ENCODE assay signal across 1 cellular context in the genomic region with DNA sequence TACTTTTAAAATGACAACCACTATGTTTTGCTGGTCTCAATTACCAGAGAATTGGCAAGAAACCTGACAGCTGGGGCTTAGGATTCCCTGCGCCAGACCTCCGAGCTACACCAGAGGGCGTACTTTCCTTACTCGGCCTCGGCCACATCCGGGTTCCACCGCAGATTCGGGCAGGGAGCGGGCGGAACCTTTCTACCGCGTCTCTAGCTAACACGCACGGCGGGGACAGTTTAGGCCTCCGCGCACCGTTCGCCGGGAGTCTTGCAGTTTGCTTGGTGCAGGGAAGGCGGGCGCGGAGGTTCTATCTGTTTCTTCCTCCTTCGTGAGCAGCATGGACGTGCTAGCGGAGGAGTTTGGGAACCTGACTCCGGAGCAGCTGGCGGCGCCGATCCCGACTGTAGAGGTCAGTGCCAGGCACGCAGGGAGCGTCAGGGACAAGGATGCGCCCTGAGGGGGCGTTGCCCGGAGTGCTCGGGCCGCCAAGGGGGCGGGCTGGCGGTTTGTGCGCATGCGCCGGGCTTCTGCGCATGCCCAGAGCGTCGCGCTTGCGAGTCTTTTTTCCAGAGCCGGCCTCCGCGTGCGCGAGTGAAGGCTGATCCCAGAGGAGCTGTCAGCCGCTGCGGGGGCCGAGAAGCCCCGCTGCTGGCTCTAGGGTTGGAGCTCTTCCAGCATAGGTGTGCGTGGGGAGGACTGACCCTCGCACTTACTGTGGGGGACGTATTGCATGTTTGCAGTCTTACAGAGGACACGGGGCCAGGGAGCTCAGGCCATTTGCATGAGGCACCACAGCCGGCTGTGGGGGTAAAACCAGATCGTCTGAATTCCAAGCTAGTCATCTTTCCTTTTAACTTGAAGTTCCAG.
TF ChIP-seq lines count a peak whose summit lies in the region.

A gene (plus strand): TSS at position 200 of the 861 bp plus-strand sequence. CDS start 132 bp downstream, at position 332.

TF ChIP-seq in A549, 52 proteins besides CTCF, POLR2A, EP300 and RAD21 (continued from another document):
- TF ChIP-seq, protein P1, sequence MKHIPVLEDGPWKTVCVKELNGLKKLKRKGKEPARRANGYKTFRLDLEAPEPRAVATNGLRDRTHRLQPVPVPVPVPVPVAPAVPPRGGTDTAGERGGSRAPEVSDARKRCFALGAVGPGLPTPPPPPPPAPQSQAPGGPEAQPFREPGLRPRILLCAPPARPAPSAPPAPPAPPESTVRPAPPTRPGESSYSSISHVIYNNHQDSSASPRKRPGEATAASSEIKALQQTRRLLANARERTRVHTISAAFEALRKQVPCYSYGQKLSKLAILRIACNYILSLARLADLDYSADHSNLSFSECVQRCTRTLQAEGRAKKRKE (CRISPR knock-in tag; IDR thresholded peaks at IDR 0.05; ENCODE audit: low read depth), result peak; percentile 34; the same call in 1 of the 2 replicates
- TF ChIP-seq, protein P2, sequence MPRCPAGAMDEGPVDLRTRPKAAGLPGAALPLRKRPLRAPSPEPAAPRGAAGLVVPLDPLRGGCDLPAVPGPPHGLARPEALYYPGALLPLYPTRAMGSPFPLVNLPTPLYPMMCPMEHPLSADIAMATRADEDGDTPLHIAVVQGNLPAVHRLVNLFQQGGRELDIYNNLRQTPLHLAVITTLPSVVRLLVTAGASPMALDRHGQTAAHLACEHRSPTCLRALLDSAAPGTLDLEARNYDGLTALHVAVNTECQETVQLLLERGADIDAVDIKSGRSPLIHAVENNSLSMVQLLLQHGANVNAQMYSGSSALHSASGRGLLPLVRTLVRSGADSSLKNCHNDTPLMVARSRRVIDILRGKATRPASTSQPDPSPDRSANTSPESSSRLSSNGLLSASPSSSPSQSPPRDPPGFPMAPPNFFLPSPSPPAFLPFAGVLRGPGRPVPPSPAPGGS (IDR thresholded peaks at IDR 0.05), result peak; percentile 89; the same call in 2 of the 3 replicates
- TF ChIP-seq HDAC2 (IDR thresholded peaks at IDR 0.05) (no peak), ESRRA (IDR thresholded peaks at IDR 0.05; ENCODE audit: borderline replicate concordance, low read length) (no peak), JUN (IDR thresholded peaks at IDR 0.05) (peak; percentile 91 to 97; a peak in 4 of 5 replicates), FOXS1 (CRISPR knock-in tag; IDR thresholded peaks at IDR 0.05) (0 out of 2 replicates have a peak, but pooled peaks have one; percentile 37), CBX8 (IDR thresholded peaks at IDR 0.05) (no peak), SREBF2 (IDR thresholded peaks at IDR 0.05) (no peak), SMC3 (IDR thresholded peaks at IDR 0.05) (peak; percentile 91), KDM5A (IDR thresholded peaks at IDR 0.05) (peak; percentile 67; the same call in 1 of the 2 replicates), MAFK (IDR thresholded peaks at IDR 0.05; ENCODE audit: partially characterized antibody) (no peak), MAZ (IDR thresholded peaks at IDR 0.05; ENCODE audit: borderline replicate concordance, low read depth, low read length) (0 out of 2 replicates have a peak, but pooled peaks have one; percentile 36), CHD4 (IDR thresholded peaks at IDR 0.05; ENCODE audit: borderline replicate concordance) (no peak), RNF2 (IDR thresholded peaks at IDR 0.05; ENCODE audit: borderline replicate concordance, low read depth) (no peak), CBX2 (IDR thresholded peaks at IDR 0.05; ENCODE audit: borderline replicate concordance, low read depth) (no peak), MYC (IDR thresholded peaks at IDR 0.05; ENCODE audit: borderline replicate concordance, low read length) (peak; percentile 79), EHMT2 (IDR thresholded peaks at IDR 0.05; ENCODE audit: low read depth) (no peak), NPAS2 (CRISPR knock-in tag; IDR thresholded peaks at IDR 0.05; ENCODE audit: borderline replicate concordance) (no peak), ZSCAN20 (CRISPR knock-in tag; IDR thresholded peaks at IDR 0.05) (no peak), ZNF302 (CRISPR knock-in tag; IDR thresholded peaks at IDR 0.05) (no peak), HOXB5 (CRISPR knock-in tag; IDR thresholded peaks at IDR 0.05) (no peak), FOSB (CRISPR knock-in tag; IDR thresholded peaks at IDR 0.05) (no peak), BHLHE40 (IDR thresholded peaks at IDR 0.05; ENCODE audit: low read depth, low read length) (no peak), TFCP2L1 (CRISPR knock-in tag; IDR thresholded peaks at IDR 0.05) (no peak), CHD2 (IDR thresholded peaks at IDR 0.05; ENCODE audit: low read length, partially characterized antibody) (no peak)
- TF ChIP-seq, protein P3, sequence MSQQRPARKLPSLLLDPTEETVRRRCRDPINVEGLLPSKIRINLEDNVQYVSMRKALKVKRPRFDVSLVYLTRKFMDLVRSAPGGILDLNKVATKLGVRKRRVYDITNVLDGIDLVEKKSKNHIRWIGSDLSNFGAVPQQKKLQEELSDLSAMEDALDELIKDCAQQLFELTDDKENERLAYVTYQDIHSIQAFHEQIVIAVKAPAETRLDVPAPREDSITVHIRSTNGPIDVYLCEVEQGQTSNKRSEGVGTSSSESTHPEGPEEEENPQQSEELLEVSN (IDR thresholded peaks at IDR 0.05; ENCODE audit: borderline replicate concordance, low read depth), result no peak; the same call in none of the 2 replicates
- TF ChIP-seq, protein P4, sequence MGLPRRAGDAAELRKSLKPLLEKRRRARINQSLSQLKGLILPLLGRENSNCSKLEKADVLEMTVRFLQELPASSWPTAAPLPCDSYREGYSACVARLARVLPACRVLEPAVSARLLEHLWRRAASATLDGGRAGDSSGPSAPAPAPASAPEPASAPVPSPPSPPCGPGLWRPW (IDR thresholded peaks at IDR 0.05), result no peak
- TF ChIP-seq, protein P5, sequence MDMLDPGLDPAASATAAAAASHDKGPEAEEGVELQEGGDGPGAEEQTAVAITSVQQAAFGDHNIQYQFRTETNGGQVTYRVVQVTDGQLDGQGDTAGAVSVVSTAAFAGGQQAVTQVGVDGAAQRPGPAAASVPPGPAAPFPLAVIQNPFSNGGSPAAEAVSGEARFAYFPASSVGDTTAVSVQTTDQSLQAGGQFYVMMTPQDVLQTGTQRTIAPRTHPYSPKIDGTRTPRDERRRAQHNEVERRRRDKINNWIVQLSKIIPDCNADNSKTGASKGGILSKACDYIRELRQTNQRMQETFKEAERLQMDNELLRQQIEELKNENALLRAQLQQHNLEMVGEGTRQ (IDR thresholded peaks at IDR 0.05), result no peak
- TF ChIP-seq, protein P6, sequence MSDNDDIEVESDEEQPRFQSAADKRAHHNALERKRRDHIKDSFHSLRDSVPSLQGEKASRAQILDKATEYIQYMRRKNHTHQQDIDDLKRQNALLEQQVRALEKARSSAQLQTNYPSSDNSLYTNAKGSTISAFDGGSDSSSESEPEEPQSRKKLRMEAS (IDR thresholded peaks at IDR 0.05), result peak; percentile 95
- TF ChIP-seq, protein P7, sequence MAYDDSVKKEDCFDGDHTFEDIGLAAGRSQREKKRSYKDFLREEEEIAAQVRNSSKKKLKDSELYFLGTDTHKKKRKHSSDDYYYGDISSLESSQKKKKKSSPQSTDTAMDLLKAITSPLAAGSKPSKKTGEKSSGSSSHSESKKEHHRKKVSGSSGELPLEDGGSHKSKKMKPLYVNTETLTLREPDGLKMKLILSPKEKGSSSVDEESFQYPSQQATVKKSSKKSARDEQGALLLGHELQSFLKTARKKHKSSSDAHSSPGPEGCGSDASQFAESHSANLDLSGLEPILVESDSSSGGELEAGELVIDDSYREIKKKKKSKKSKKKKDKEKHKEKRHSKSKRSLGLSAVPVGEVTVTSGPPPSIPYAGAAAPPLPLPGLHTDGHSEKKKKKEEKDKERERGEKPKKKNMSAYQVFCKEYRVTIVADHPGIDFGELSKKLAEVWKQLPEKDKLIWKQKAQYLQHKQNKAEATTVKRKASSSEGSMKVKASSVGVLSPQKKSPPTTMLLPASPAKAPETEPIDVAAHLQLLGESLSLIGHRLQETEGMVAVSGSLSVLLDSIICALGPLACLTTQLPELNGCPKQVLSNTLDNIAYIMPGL (CRISPR knock-in tag; IDR thresholded peaks at IDR 0.05; ENCODE audit: borderline replicate concordance), result peak; percentile 74; the same call in 1 of the 2 replicates
- TF ChIP-seq, protein P8, sequence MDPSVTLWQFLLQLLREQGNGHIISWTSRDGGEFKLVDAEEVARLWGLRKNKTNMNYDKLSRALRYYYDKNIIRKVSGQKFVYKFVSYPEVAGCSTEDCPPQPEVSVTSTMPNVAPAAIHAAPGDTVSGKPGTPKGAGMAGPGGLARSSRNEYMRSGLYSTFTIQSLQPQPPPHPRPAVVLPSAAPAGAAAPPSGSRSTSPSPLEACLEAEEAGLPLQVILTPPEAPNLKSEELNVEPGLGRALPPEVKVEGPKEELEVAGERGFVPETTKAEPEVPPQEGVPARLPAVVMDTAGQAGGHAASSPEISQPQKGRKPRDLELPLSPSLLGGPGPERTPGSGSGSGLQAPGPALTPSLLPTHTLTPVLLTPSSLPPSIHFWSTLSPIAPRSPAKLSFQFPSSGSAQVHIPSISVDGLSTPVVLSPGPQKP (IDR thresholded peaks at IDR 0.05; ENCODE audit: low read depth, low read length), result no peak
TF ChIP-seq in A549: peak in this region for 15.
